In the genomic region with DNA sequence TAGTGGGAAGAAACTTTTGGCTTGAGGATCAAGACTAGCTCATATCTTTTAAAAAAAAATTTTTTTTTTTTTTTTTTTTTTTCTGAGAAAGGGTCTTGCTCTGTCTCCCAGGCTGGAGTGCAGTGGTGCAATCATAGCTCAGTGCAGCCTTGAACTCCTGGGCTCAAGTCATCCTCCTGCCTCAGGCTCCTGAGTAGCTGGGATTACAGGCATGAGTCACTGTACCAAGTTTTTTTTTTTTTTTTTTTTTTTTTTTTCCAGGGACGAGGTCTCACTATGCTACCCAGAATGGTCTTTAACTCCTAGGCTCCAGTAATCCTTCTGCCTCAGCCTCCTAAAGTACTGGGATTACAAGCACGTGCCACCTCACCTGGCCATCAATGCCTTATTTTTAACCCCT, we compare ENCODE assay signal across 24 cellular contexts. TPM values are rescaled to one million over a fixed set of nuclear protein-coding genes. Genes with fewer than 3 reads are reported as not detected.
DNase-seq lines count a peak whose midpoint lies in the region; ATAC-seq, FAIRE-seq and TF ChIP-seq lines count a peak whose summit lies in the region.
"Had no signal": no experiment of that assay in that cellular context is flagged by ENCODE, and none has a peak within 500 bp of the region (broad histone marks: within the 10 kb centered on the region; RNA-seq: fewer than 3 reads in every experiment).

No MANE protein-coding gene starts in this region.

- no peaks in the 10 kb centered on the region for H3K9me3 Mint-ChIP-seq in HFFc6
- H3K9me3 Mint-ChIP-seq: activated naive CD4-positive, alpha-beta T cell treated with anti-CD3 and anti-CD28 coated beads, Interleukin-2, amount 50 U/mL, for 72 hours; CD4-positive, alpha-beta memory T cell; dendritic cell treated with granulocyte-macrophage colony-stimulating factor and Interleukin-4, amounts not matched to agents 40 ng/mL and 50 ng/mL, for 4 days had no signal

- no peaks in the 10 kb centered on the region; the same call in 1 of the 2 replicates for H3K27me3 Mint-ChIP-seq in HFFc6 (ENCODE audit: insufficient read depth)
- H3K27me3 Mint-ChIP-seq: CD4-positive, alpha-beta memory T cell; dendritic cell treated with granulocyte-macrophage colony-stimulating factor and Interleukin-4, amounts not matched to agents 40 ng/mL and 50 ng/mL, for 4 days had no signal

- no peak overlapping the region for H2AFZ ChIP-seq in keratinocyte (ENCODE audit: control insufficient read depth, low read length)

- H3K36me3 ChIP-seq in keratinocyte (ENCODE audit: control insufficient read depth in 2 of 2, extremely low read depth in 1 of 2, insufficient read depth in 2 of 2, low read length in 2 of 2), result peaks cover 33 to 36% of the 10 kb centered on the region in 2 experiments
- H3K36me3 ChIP-seq: SJCRH30 had no signal

- POLR2A ChIA-PET in RWPE1 (lab: Yijun Ruan, JAX; ENCODE audit: low non-redundant PET), result no interaction called here

- peak; percentile 9 for DNase-seq in AG10803 (ENCODE audit: low read depth)
- peak; percentile 41 for DNase-seq in HFFc6
- DNase-seq in amniotic epithelial cell (ENCODE audit: low read depth), result peak; percentile 40
- DNase-seq in keratinocyte (ENCODE audit: low read depth, low spot score), result no peak
- DNase-seq in RWPE1 (ENCODE audit: low spot score), result no peak
- DNase-seq in GM13977 (ENCODE audit: low spot score), result no peak
- no peak for DNase-seq in NCI-H146 (lab: John Stamatoyannopoulos, UW)
- DNase-seq: activated CD4-positive, CD25-positive, alpha-beta regulatory T cell treated with anti-CD3 and anti-CD28 coated beads, Interleukin-2, amount 50 U/mL, for 72 hours; activated CD8-positive, alpha-beta memory T cell treated with anti-CD3 and anti-CD28 coated beads for 24 hours; CD4-positive, alpha-beta memory T cell; DMS79; erythroblast; glutamatergic neuron; left ventricle myocardium superior; NCI-H2171; NCI-H69; OCI-M1; SJCRH30; spleen had no signal

- H3K27ac Mint-ChIP-seq in HFFc6, result no peak overlapping the region
- H3K27ac Mint-ChIP-seq: activated naive CD4-positive, alpha-beta T cell treated with anti-CD3 and anti-CD28 coated beads, Interleukin-2, amount 50 U/mL, for 72 hours; dendritic cell treated with granulocyte-macrophage colony-stimulating factor and Interleukin-4, amounts not matched to agents 40 ng/mL and 50 ng/mL, for 4 days had no signal

- no peaks in the 10 kb centered on the region for H3K9me3 ChIP-seq in keratinocyte (ENCODE audit: control insufficient read depth, low read depth, low read length)
- H3K9me3 ChIP-seq: SJCRH30, spleen, vagina had no signal

- peaks cover 22% of the 10 kb centered on the region for H3K79me2 ChIP-seq in keratinocyte (ENCODE audit: control insufficient read depth, insufficient read depth, low read length)

- peaks cover 15% of the 10 kb centered on the region for H3K4me1 Mint-ChIP-seq in HFFc6 (ENCODE audit: low read depth)
- H3K4me1 Mint-ChIP-seq: CD4-positive, alpha-beta memory T cell had no signal

- dilution Hi-C loops in keratinocyte (cut with MboI; ENCODE audit: extremely low pct_ligation_motif_present, low sequenced_read_pairs), result no loop called here

- no peaks in the 10 kb centered on the region for H4K20me1 ChIP-seq in keratinocyte (ENCODE audit: control insufficient read depth, extremely low read depth, insufficient read depth, low read length)

- no peak for FAIRE-seq in keratinocyte (lab: Jason Lieb, UNC)
- FAIRE-seq: GM18507 had no signal

- H3K4me3 Mint-ChIP-seq in HFFc6, result no peak overlapping the region
- H3K4me3 Mint-ChIP-seq: CD4-positive, alpha-beta memory T cell; dendritic cell treated with granulocyte-macrophage colony-stimulating factor and Interleukin-4, amounts not matched to agents 40 ng/mL and 50 ng/mL, for 4 days had no signal

- no peak overlapping the region for H3K4me2 ChIP-seq in keratinocyte (ENCODE audit: control insufficient read depth, extremely low read depth, insufficient read depth, low read depth, low read length)

- peak overlapping the region; percentile 34 for H3K27ac ChIP-seq in keratinocyte (ENCODE audit: control insufficient read depth, insufficient read depth, low read length)
- no peak overlapping the region for H3K27ac ChIP-seq in RWPE1
- H3K27ac ChIP-seq: SJCRH30, spleen, vagina had no signal

- H3K4me1 ChIP-seq in keratinocyte (ENCODE audit: control insufficient read depth, extremely low read depth, insufficient read depth, low read length), result peaks cover 7% of the 10 kb centered on the region
- H3K4me1 ChIP-seq: SJCRH30, spleen had no signal

- no peaks in the 10 kb centered on the region for H3K9me1 ChIP-seq in keratinocyte (ENCODE audit: control insufficient read depth, extremely low read depth, insufficient read depth, low read length)

- H3K9ac ChIP-seq in keratinocyte (ENCODE audit: control insufficient read depth, extremely low read depth, insufficient read depth, low read length), result no peak overlapping the region

- in situ Hi-C loops in GM13977 (cut with MboI; ENCODE audit: low pct_unique_long_range_greater_than_20kb, low sequenced_read_pairs, unreplicated experiment), result no loop called here

- no peaks in the 10 kb centered on the region for H3K27me3 ChIP-seq in keratinocyte (ENCODE audit: control insufficient read depth, extremely low read depth, insufficient read depth, low read length)
- H3K27me3 ChIP-seq: SJCRH30, spleen, vagina had no signal

- no peak overlapping the region for H3K4me3 ChIP-seq in AG10803 (ENCODE audit: low read length)
- no peak overlapping the region for H3K4me3 ChIP-seq in keratinocyte (ENCODE audit: control insufficient read depth in 2 of 3, extremely low read depth in 1 of 3, insufficient read depth in 2 of 3, low read depth in 1 of 3, low read length in 3 of 3)
- H3K4me3 ChIP-seq: SJCRH30, spleen, vagina had no signal

- no peak for TF ChIP-seq CTCF in AG10803 (conservative IDR thresholded peaks at IDR 0.05; ENCODE audit: low read length)
- no peak for TF ChIP-seq CTCF in HFFc6 (IDR thresholded peaks at IDR 0.05)
- TF ChIP-seq CTCF in keratinocyte (optimal IDR thresholded peaks at IDR 0.05 in 1 of 3, IDR thresholded peaks at IDR 0.05 in 1 of 3, conservative IDR thresholded peaks at IDR 0.05 in 1 of 3; ENCODE audit: extremely low read depth in 1 of 3, insufficient read depth in 2 of 3, low read length in 3 of 3), result no peak
- TF ChIP-seq CTCF in RWPE1 (conservative IDR thresholded peaks at IDR 0.05; ENCODE audit: low read depth), result no peak
- TF ChIP-seq CTCF in GM13977 (IDR thresholded peaks at IDR 0.05; ENCODE audit: extremely low read depth, insufficient read depth, missing control alignments), result no peak

- H3K36me3 Mint-ChIP-seq in HFFc6 (ENCODE audit: low read depth), result peaks cover 23% of the 10 kb centered on the region

- CTCF ChIA-PET in RWPE1 (lab: Yijun Ruan, JAX), result interaction anchor here (0.6 to 1.4 kb wide), 4 partner anchors 24 to 209 kb away, joined by 3 to 6 read pairs (median 4); no protein-coding TSS in a partner anchor

- no peak for ATAC-seq in GM18868 (IDR thresholded peaks at IDR 0.05; ENCODE audit: unreplicated experiment)
- ATAC-seq: activated naive CD4-positive, alpha-beta T cell treated with anti-CD3 and anti-CD28 coated beads, Interleukin-2, amount 50 U/mL, for 72 hours; left ventricle myocardium superior had no signal

RNA-seq across cellular contexts. Expression of a gene that starts 27.9 kb away (rescaled TPM):
- 10 to 100 TPM; 10.6 to 18.1 (median 16.0) TPM for total RNA-seq in HFFc6 (2021; fragmentation: NEBNext Ultra II Directional; extraction: Animal tissue kit (Norgen Biotek cat#: 25700))
- polyA plus RNA-seq in keratinocyte, result 48.9 to 110 TPM (median 73.2 TPM) in 3 replicates
- 509 TPM for polyA plus RNA-seq in keratinocyte (2011; ENCODE audit: low read depth)
- 59.8 and 126 TPM in 2 replicates for polyA plus RNA-seq in keratinocyte (2011; cell fraction: cytosol; rRNA removed)
- 231 and 232 TPM in 2 replicates for polyA plus RNA-seq in keratinocyte (2011; cell fraction: nucleus; rRNA removed)
- polyA plus RNA-seq in keratinocyte (2012; ENCODE audit: low replicate concordance), result 39.6 and 81.5 TPM in 2 replicates
- polyA minus RNA-seq in keratinocyte, result 23.2 to 126 TPM (median 125 TPM) in 3 replicates
- 57.6 TPM for polyA minus RNA-seq in keratinocyte (2011; cell fraction: cytosol; rRNA and poly(A)+ RNA removed)
- polyA minus RNA-seq in keratinocyte (2011; cell fraction: nucleus; rRNA and poly(A)+ RNA removed), result 78.8 and 209 TPM in 2 replicates

Comparison
In these comparisons a context has a peak if more than half of its experiments do, and no peak if none do; other contexts are left out.
1. DNase-seq: peak in AG10803 (single experiment), HFFc6 (single experiment) and amniotic epithelial cell (single experiment); none in keratinocyte (single experiment), RWPE1 (single experiment), GM13977 (single experiment) and NCI-H146 (single experiment).